Comparison of ENCODE assay signal across 14 cellular contexts in genomic region chr5:71483355-71483754, GRCh38. TPM values are rescaled to one million over a fixed set of nuclear protein-coding genes. Genes with fewer than 3 reads are reported as not detected.
DNase-seq lines count a peak whose midpoint lies in the region; ATAC-seq and TF ChIP-seq lines count a peak whose summit lies in the region.
"Had no signal": no experiment of that assay in that cellular context is flagged by ENCODE, and none has a peak within 500 bp of the region (broad histone marks: within the 10 kb centered on the region; RNA-seq: fewer than 3 reads in every experiment).

No MANE protein-coding gene starts in this region.

- no peak overlapping the region for H3K4me3 Mint-ChIP-seq in GM23338
- no peak overlapping the region for H3K4me3 Mint-ChIP-seq in stimulated activated memory B cell treated with anti-CD40 and anti-IgM and Interleukin-4, amounts not matched to agents 10 μg/mL and 1 μg/mL and 100 μg/mL, for 72 hours
- H3K4me3 Mint-ChIP-seq: T-cell had no signal

- H3K36me3 Mint-ChIP-seq in GM23338 (ENCODE audit: low read depth) = peaks cover 64% of the 10 kb centered on the region
- peaks cover 59% of the 10 kb centered on the region for H3K36me3 Mint-ChIP-seq in stimulated activated memory B cell treated with anti-CD40 and anti-IgM and Interleukin-4, amounts not matched to agents 10 μg/mL and 1 μg/mL and 100 μg/mL, for 72 hours

- ATAC-seq in GM23338 (no peak), foreskin keratinocyte (peak; percentile 42), HG02759 (IDR thresholded peaks at IDR 0.05; ENCODE audit: unreplicated experiment) (no peak), HG03159 (IDR thresholded peaks at IDR 0.05; ENCODE audit: unreplicated experiment) (no peak)
- no peak for ATAC-seq in stimulated activated memory B cell treated with anti-CD40 and anti-IgM and Interleukin-4, amounts not matched to agents 10 μg/mL and 1 μg/mL and 100 μg/mL, for 72 hours
- ATAC-seq: body of pancreas; naive thymus-derived CD8-positive, alpha-beta T cell; T-cell had no signal

- no peaks in the 10 kb centered on the region for H3K9me3 Mint-ChIP-seq in GM23338
- no peaks in the 10 kb centered on the region for H3K9me3 Mint-ChIP-seq in stimulated activated memory B cell treated with anti-CD40 and anti-IgM and Interleukin-4, amounts not matched to agents 10 μg/mL and 1 μg/mL and 100 μg/mL, for 72 hours
- H3K9me3 Mint-ChIP-seq: naive thymus-derived CD8-positive, alpha-beta T cell; T-cell had no signal

- H3K4me2 ChIP-seq in GM23338 = no peak overlapping the region

- peaks cover 2% of the 10 kb centered on the region for H3K27me3 Mint-ChIP-seq in GM23338 (ENCODE audit: insufficient read depth, low read depth, poor library complexity)
- no peaks in the 10 kb centered on the region for H3K27me3 Mint-ChIP-seq in stimulated activated memory B cell treated with anti-CD40 and anti-IgM and Interleukin-4, amounts not matched to agents 10 μg/mL and 1 μg/mL and 100 μg/mL, for 72 hours
- H3K27me3 Mint-ChIP-seq: naive thymus-derived CD8-positive, alpha-beta T cell; T-cell had no signal

- TF ChIP-seq CTCF in GM23338 (conservative IDR thresholded peaks at IDR 0.05; ENCODE audit: low read depth in 2 of 2) = no peak
- no peak for TF ChIP-seq CTCF in VCaP (conservative IDR thresholded peaks at IDR 0.05)
- no peak for TF ChIP-seq CTCF in foreskin keratinocyte (conservative IDR thresholded peaks at IDR 0.05)

- H3K4me1 ChIP-seq in GM23338 (ENCODE audit: insufficient read depth) (no peaks in the 10 kb centered on the region), foreskin keratinocyte (peaks cover 5% of the 10 kb centered on the region)
- H3K4me1 ChIP-seq: testis had no signal

- no peak overlapping the region for H3K4me3 ChIP-seq in GM23338
- H3K4me3 ChIP-seq: body of pancreas, testis had no signal

- no peaks in the 10 kb centered on the region for H3F3A ChIP-seq in GM23338 (replicated peaks; ENCODE audit: low read depth)

- no peak for DNase-seq in GM23338 (ENCODE audit: low spot score)
- DNase-seq in foreskin keratinocyte = peak; percentile 30 to 62
- DNase-seq in NCI-H1048 (lab: John Stamatoyannopoulos, UW) = no peak
- DNase-seq: body of pancreas; hypothalamus; naive thymus-derived CD8-positive, alpha-beta T cell; NCI-H446 treated with DMSO at 0.1 percent for 48 hours; stimulated activated CD4-positive, alpha-beta T cell treated with anti-CD3 and anti-CD28 coated beads, Interleukin-4, amount 100 ng/mL, for 1 hour; T-cell; testis had no signal

- no peaks in the 10 kb centered on the region for H3K4me1 Mint-ChIP-seq in GM23338
- peaks cover 14% of the 10 kb centered on the region for H3K4me1 Mint-ChIP-seq in stimulated activated memory B cell treated with anti-CD40 and anti-IgM and Interleukin-4, amounts not matched to agents 10 μg/mL and 1 μg/mL and 100 μg/mL, for 72 hours

- H3K27ac Mint-ChIP-seq in GM23338 = peak overlapping the region; percentile 17; the same call in 1 of the 2 replicates
- peak overlapping the region; percentile 35 for H3K27ac Mint-ChIP-seq in stimulated activated memory B cell treated with anti-CD40 and anti-IgM and Interleukin-4, amounts not matched to agents 10 μg/mL and 1 μg/mL and 100 μg/mL, for 72 hours

- no peak overlapping the region for H2AFZ ChIP-seq in GM23338

- H3K27me3 ChIP-seq in GM23338 (ENCODE audit: insufficient read depth) (no peaks in the 10 kb centered on the region), foreskin keratinocyte (no peaks in the 10 kb centered on the region)
- H3K27me3 ChIP-seq: body of pancreas, testis had no signal

- no peaks in the 10 kb centered on the region for H4K20me1 ChIP-seq in GM23338 (replicated peaks; ENCODE audit: insufficient read depth)

- H3K79me2 ChIP-seq in GM23338 (replicated peaks; ENCODE audit: insufficient read depth) = no peaks in the 10 kb centered on the region

- H3K27ac ChIP-seq in GM23338 (ENCODE audit: low read depth) (no peak overlapping the region), VCaP (peak overlapping the region; percentile 56), foreskin keratinocyte (no peak overlapping the region)
- H3K27ac ChIP-seq: body of pancreas, testis had no signal

- H3K36me3 ChIP-seq in GM23338 (ENCODE audit: insufficient read depth) = peaks cover 32% of the 10 kb centered on the region

- H3K9me2 ChIP-seq in GM23338 (ENCODE audit: insufficient read depth) = no peaks in the 10 kb centered on the region; the same call in 1 of the 2 replicates

TF ChIP-seq in GM23338, 12 proteins besides CTCF, POLR2A, EP300 and RAD21:
- no peak for TF ChIP-seq REST (IDR thresholded peaks at IDR 0.05; ENCODE audit: unreplicated experiment)
- no peak for TF ChIP-seq STAT1 (IDR thresholded peaks at IDR 0.05; ENCODE audit: unreplicated experiment)
- TF ChIP-seq ZNF114 (CRISPR knock-in tag; IDR thresholded peaks at IDR 0.05) = no peak
- no peak for TF ChIP-seq EZH2phosphoT487 (IDR thresholded peaks at IDR 0.05; ENCODE audit: unreplicated experiment)
- no peak for TF ChIP-seq JUNB (IDR thresholded peaks at IDR 0.05; ENCODE audit: unreplicated experiment)
- no peak for TF ChIP-seq ZNF331 (CRISPR knock-in tag; IDR thresholded peaks at IDR 0.05; ENCODE audit: low read depth)
- TF ChIP-seq POLR2AphosphoS5 (IDR thresholded peaks at IDR 0.05; ENCODE audit: low read depth) = no peak
- no peak for TF ChIP-seq NANOG (IDR thresholded peaks at IDR 0.05; ENCODE audit: borderline replicate concordance)
TF ChIP-seq in GM23338: peak in this region for 0.

RNA-seq across cellular contexts. Expression of gene BDP1, which starts 27.9 kb away (rescaled TPM):
- 39.1 and 41.8 TPM in 2 replicates for total RNA-seq in GM23338 (2014; rRNA removed; shearing (Covaris generic))
- 44.5 and 54.4 TPM in 2 replicates for polyA plus RNA-seq in GM23338 (2016; fragmentation: Nextera tagmentation; extraction: Ambion mirVana)
- 18.4 and 21.7 TPM in 2 replicates for total RNA-seq in foreskin keratinocyte
- polyA plus RNA-seq in foreskin keratinocyte = 3.0 and 3.7 TPM in 2 replicates

Comparison
In these comparisons a context has a peak if more than half of its experiments do, and no peak if none do; other contexts are left out.
1. DNase-seq: peak in foreskin keratinocyte (2 of 2); none in GM23338 (single experiment) and NCI-H1048 (single experiment).